Comparison of ENCODE assay signal across 9 cellular contexts in the genomic region with DNA sequence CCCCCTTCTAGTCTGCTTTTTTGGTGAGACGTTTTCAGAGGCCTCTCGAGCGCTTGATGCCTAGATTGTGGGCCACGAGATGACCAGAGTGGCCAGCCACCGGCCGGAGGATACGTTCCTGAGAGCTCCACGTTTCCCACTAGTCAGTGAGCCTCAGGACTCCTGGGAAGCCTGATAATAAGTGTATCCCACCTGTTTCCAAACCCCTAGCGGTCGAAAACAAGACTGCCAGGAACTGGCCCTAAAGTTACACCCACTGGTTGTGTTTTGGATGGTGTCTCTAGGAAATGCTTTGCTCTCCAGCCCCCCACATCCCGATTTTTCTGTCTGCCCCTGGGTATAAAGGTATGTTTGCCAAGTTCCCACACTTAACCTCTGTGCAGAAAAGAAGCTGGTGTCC. TPM values are rescaled to one million over a fixed set of nuclear protein-coding genes. Genes with fewer than 3 reads are reported as not detected.
DNase-seq lines count a peak whose midpoint lies in the region; ATAC-seq and TF ChIP-seq lines count a peak whose summit lies in the region.
"Had no signal": no experiment of that assay in that cellular context is flagged by ENCODE, and none has a peak within 500 bp of the region (broad histone marks: within the 10 kb centered on the region; RNA-seq: fewer than 3 reads in every experiment).

No MANE protein-coding gene starts in this region.

- H3K4me1 ChIP-seq in ascending aorta: no peaks in the 10 kb centered on the region

- peak overlapping the region; percentile 79 for H3K4me3 Mint-ChIP-seq in central memory CD8-positive, alpha-beta T cell
- peak overlapping the region; percentile 35 for H3K4me3 Mint-ChIP-seq in natural killer cell

- TF ChIP-seq CTCF in natural killer cell (IDR thresholded peaks at IDR 0.05): no peak
- no peak for TF ChIP-seq CTCF in ascending aorta (IDR thresholded peaks at IDR 0.05)
- no peak for TF ChIP-seq CTCF in GM13976 (IDR thresholded peaks at IDR 0.05; ENCODE audit: borderline replicate concordance, control extremely low read depth, extremely low read depth, insufficient read depth, missing control alignments)

- no peak overlapping the region for H3K27ac ChIP-seq in ascending aorta

- H3K27ac Mint-ChIP-seq in central memory CD8-positive, alpha-beta T cell (ENCODE audit: low read depth): no peak overlapping the region
- H3K27ac Mint-ChIP-seq in natural killer cell: peak overlapping the region; percentile 1 to 87

- no peaks in the 10 kb centered on the region for H3K9me3 Mint-ChIP-seq in central memory CD8-positive, alpha-beta T cell
- H3K9me3 Mint-ChIP-seq in natural killer cell: no peaks in the 10 kb centered on the region

- intact Hi-C loops in natural killer cell (cut with micrococcal nuclease): loop anchor here (5.0 to 10.0 kb wide), 3 partner anchors 211 to 668 kb away; partner anchors contain the start of genes CDKL5 and PDHA1
- intact Hi-C loops in ascending aorta (cut with DNase I): loop anchor here (2.0 to 10.0 kb wide), 3 partner anchors 156 to 668 kb away; partner anchors contain the start of gene PDHA1

- H3K36me3 Mint-ChIP-seq in central memory CD8-positive, alpha-beta T cell (ENCODE audit: insufficient read depth): peaks cover 24% of the 10 kb centered on the region
- H3K36me3 Mint-ChIP-seq in natural killer cell: no peaks in the 10 kb centered on the region

- no peak overlapping the region for H3K4me3 ChIP-seq in ascending aorta
- H3K4me3 ChIP-seq: gastrocnemius medialis had no signal

- DNase-seq in D341Med (ENCODE audit: low spot score) (peak; percentile 26), NCI-H2227 (lab: John Stamatoyannopoulos, UW; ENCODE audit: unreplicated experiment) (peak; percentile 73), natural killer cell (no peak), T-helper 9 cell (no peak), ascending aorta (ENCODE audit: low spot score in 2 of 2) (no peak), GM13976 (ENCODE audit: low spot score) (no peak)
- no peak for DNase-seq in central memory CD8-positive, alpha-beta T cell (ENCODE audit: low spot score in 2 of 2)
- DNase-seq: gastrocnemius medialis had no signal

- no peaks in the 10 kb centered on the region for H3K27me3 Mint-ChIP-seq in central memory CD8-positive, alpha-beta T cell
- H3K27me3 Mint-ChIP-seq in natural killer cell (ENCODE audit: low read depth in 2 of 2): no peaks in the 10 kb centered on the region

- no peak for ATAC-seq in central memory CD8-positive, alpha-beta T cell (replicated peaks; ENCODE audit: extremely low read depth, poor library complexity, severe bottlenecking)
- ATAC-seq in natural killer cell (no peak), HG03521 (IDR thresholded peaks at IDR 0.05; ENCODE audit: unreplicated experiment) (no peak)
- ATAC-seq: gastrocnemius medialis had no signal

- H3K27me3 ChIP-seq in ascending aorta: no peaks in the 10 kb centered on the region
- H3K27me3 ChIP-seq: gastrocnemius medialis had no signal

- in situ Hi-C loops in GM13976 (cut with MboI; ENCODE audit: low sequenced_read_pairs, unreplicated experiment): no loop called here

- peaks cover 4% of the 10 kb centered on the region for H3K4me1 Mint-ChIP-seq in central memory CD8-positive, alpha-beta T cell
- peaks cover 4 to 26% of the 10 kb centered on the region in 2 donors for H3K4me1 Mint-ChIP-seq in natural killer cell

- H3K9me3 ChIP-seq in ascending aorta: no peaks in the 10 kb centered on the region
- H3K9me3 ChIP-seq: gastrocnemius medialis had no signal

- no peaks in the 10 kb centered on the region for H3K36me3 ChIP-seq in ascending aorta
- H3K36me3 ChIP-seq: gastrocnemius medialis had no signal

RNA-seq across cellular contexts. Expression of gene RS1, which starts 4.6 kb away (rescaled TPM):
- total RNA-seq in natural killer cell (not detected), ascending aorta (not detected)
- total RNA-seq: gastrocnemius medialis had no signal

RNA-seq across cellular contexts. Expression of gene PPEF1, which starts 31.0 kb away (rescaled TPM):
- total RNA-seq in natural killer cell: 1 to 10 TPM in 1 of 3 donors, under 1 TPM in 1, not detected in 1; 0.49 to 1.9 TPM
- total RNA-seq in ascending aorta: not detected

Comparison
In these comparisons a context has a peak if more than half of its experiments do, and no peak if none do; other contexts are left out.
1. DNase-seq: peak in D341Med (single experiment) and NCI-H2227 (single experiment); none in central memory CD8-positive, alpha-beta T cell (0 of 2), natural killer cell (single experiment), T-helper 9 cell (single experiment), ascending aorta (0 of 2) and GM13976 (single experiment).